ENCODE assay signal across 23 cellular contexts in genomic region chr12:113473400-113473799, GRCh38. TPM values are rescaled to one million over a fixed set of nuclear protein-coding genes. Genes with fewer than 3 reads are reported as not detected.
DNase-seq lines count a peak whose midpoint lies in the region; ATAC-seq and TF ChIP-seq lines count a peak whose summit lies in the region.
"Had no signal": no experiment of that assay in that cellular context is flagged by ENCODE, and none has a peak within 500 bp of the region (broad histone marks: within the 10 kb centered on the region; RNA-seq: fewer than 3 reads in every experiment).

No MANE protein-coding gene starts in this region.

- peak overlapping the region; percentile 64 for H3K4me3 ChIP-seq in HUES48 (ENCODE audit: low read depth, low read length)
- peak overlapping the region; percentile 65 for H3K4me3 ChIP-seq in iPS-15b (ENCODE audit: low read depth, low read length)
- peak overlapping the region; percentile 54 for H3K4me3 ChIP-seq in neuron (ENCODE audit: low read length)
- H3K4me3 ChIP-seq: A549, GM23248, SJCRH30 had no signal

- H3K27ac Mint-ChIP-seq in WTC11 = no peak overlapping the region
- H3K27ac Mint-ChIP-seq: CD4-positive, alpha-beta memory T cell had no signal

- H3K9ac ChIP-seq in HUES48 (ENCODE audit: low read depth, low read length) = no peak overlapping the region
- H3K9ac ChIP-seq in iPS-15b (ENCODE audit: low read depth, low read length) = no peak overlapping the region
- H3K9ac ChIP-seq: GM23248 had no signal

- ATAC-seq in WTC11 = no peak
- ATAC-seq in HG03439 (IDR thresholded peaks at IDR 0.05; ENCODE audit: unreplicated experiment) = no peak
- ATAC-seq: HepG2 had no signal

- no peaks in the 10 kb centered on the region for H3K9me3 ChIP-seq in HUES48 (ENCODE audit: control insufficient read depth, insufficient read depth, low read length)
- no peaks in the 10 kb centered on the region for H3K9me3 ChIP-seq in iPS-15b (ENCODE audit: control insufficient read depth, insufficient read depth, low read length)
- no peaks in the 10 kb centered on the region for H3K9me3 ChIP-seq in neuron (ENCODE audit: low read length)
- H3K9me3 ChIP-seq: A549, SJCRH30 had no signal

- TF ChIP-seq CTCF in WTC11 (IDR thresholded peaks at IDR 0.05) = no peak

- H3K36me3 Mint-ChIP-seq in WTC11 = no peaks in the 10 kb centered on the region
- H3K36me3 Mint-ChIP-seq: CD4-positive, alpha-beta memory T cell had no signal

- POLR2A ChIA-PET in WTC11 (lab: Charles Lee) = interaction anchor here (0.6 to 1.2 kb wide), 2 partner anchors 42 to 932 kb away, joined by 3 to 4 read pairs; no protein-coding TSS in a partner anchor

- peaks cover 98% of the 10 kb centered on the region for H3K27me3 Mint-ChIP-seq in WTC11 (ENCODE audit: low read depth)

- H3K4me3 Mint-ChIP-seq in WTC11 = peak overlapping the region; percentile 70

- H3K36me3 ChIP-seq in HUES48 (ENCODE audit: control insufficient read depth, insufficient read depth, low read length) = no peaks in the 10 kb centered on the region
- no peaks in the 10 kb centered on the region for H3K36me3 ChIP-seq in iPS-15b (ENCODE audit: control insufficient read depth, insufficient read depth, low read length)
- H3K36me3 ChIP-seq in neuron (ENCODE audit: insufficient read depth, low read length) = no peaks in the 10 kb centered on the region
- H3K36me3 ChIP-seq: SJCRH30 had no signal

- H2AFZ ChIP-seq in neuron (ENCODE audit: low read depth, low read length) = no peak overlapping the region
- H2AFZ ChIP-seq: GM23248 had no signal

- H3K27me3 ChIP-seq in HUES48 (ENCODE audit: control insufficient read depth, insufficient read depth, low read length) (peaks cover 97% of the 10 kb centered on the region), iPS-15b (ENCODE audit: control insufficient read depth, insufficient read depth, low read length) (peaks cover 93% of the 10 kb centered on the region), neuron (ENCODE audit: insufficient read depth, low read length) (peaks cover 94% of the 10 kb centered on the region)

- CTCF ChIA-PET in WTC11 (lab: Charles Lee) = interaction anchor here (1.0 to 7.2 kb wide), 6 partner anchors 9 to 345 kb away, joined by 3 to 89 read pairs (median 4); partner anchors contain the start of gene SLC8B1

- H3K9me3 Mint-ChIP-seq in WTC11 = no peaks in the 10 kb centered on the region

- no peak overlapping the region for H3K27ac ChIP-seq in HUES48 (ENCODE audit: low read depth, low read length)
- H3K27ac ChIP-seq: A549, GM23248, SJCRH30 had no signal

- DNase-seq in WTC11 (ENCODE audit: low spot score) (no peak), activated gamma-delta T cell (lab: John Stamatoyannopoulos, UW) (no peak), islet precursor cell (no peak)
- DNase-seq: C1 segment of cervical spinal cord; CD4-positive, alpha-beta memory T cell; COR-L47; GM23248; HCEC 1CT; Kasumi-1; NCI-H1092 treated with DMSO at 0.1 percent for 48 hours; NCI-H1436; NCI-H187; NCI-H2081 treated with DMSO at 0.1 percent for 48 hours; NCI-H774; NK-92 treated with Interleukin-12 subunit alpha and Interleukin-12 subunit beta, amount 100 ng/mL, for 24 hours; SJCRH30 had no signal

- H3K4me1 Mint-ChIP-seq in WTC11 = peaks cover 75% of the 10 kb centered on the region

- peaks cover 56% of the 10 kb centered on the region for H3K4me1 ChIP-seq in HUES48 (ENCODE audit: control insufficient read depth, insufficient read depth, low read length)
- H3K4me1 ChIP-seq in iPS-15b (ENCODE audit: control insufficient read depth, insufficient read depth, low read length) = peaks cover 15% of the 10 kb centered on the region
- peaks cover 18% of the 10 kb centered on the region for H3K4me1 ChIP-seq in neuron (ENCODE audit: insufficient read depth, low read length)
- H3K4me1 ChIP-seq: A549, SJCRH30 had no signal

TF ChIP-seq in WTC11, 78 proteins besides CTCF, POLR2A, EP300 and RAD21:
- TF ChIP-seq RELA (CRISPR knock-in tag; IDR thresholded peaks at IDR 0.05; ENCODE audit: borderline replicate concordance) (no peak), TEAD1 (CRISPR knock-in tag; IDR thresholded peaks at IDR 0.05) (no peak)

RNA-seq across cellular contexts. Expression of gene LHX5, which starts 1.7 kb away (rescaled TPM):
- 1.5 to 3.0 TPM (median 1.6 TPM) in 3 replicates for total RNA-seq in WTC11 (2021)
- total RNA-seq: CD4-positive, alpha-beta memory T cell; G401; GM23248; HepG2; SJCRH30 had no signal

RNA-seq across cellular contexts. Expression of gene SDSL, which starts 51.2 kb away (rescaled TPM):
- 0.41 to 0.96 TPM (median 0.52 TPM) in 3 replicates for total RNA-seq in WTC11 (2021)
